ENCODE assay signal across 11 cellular contexts in genomic region chr16:1019234-1019933, GRCh38. TPM values are rescaled to one million over a fixed set of nuclear protein-coding genes. Genes with fewer than 3 reads are reported as not detected.
DNase-seq lines count a peak whose midpoint lies in the region; ATAC-seq and TF ChIP-seq lines count a peak whose summit lies in the region.
"Had no signal": no experiment of that assay in that cellular context is flagged by ENCODE, and none has a peak within 500 bp of the region (broad histone marks: within the 10 kb centered on the region; RNA-seq: fewer than 3 reads in every experiment).

No MANE protein-coding gene starts in this region.

- peaks cover 0 to 14% (median 13%) of the 10 kb centered on the region in 4 donors for H3K4me1 ChIP-seq in tibial artery

- TF ChIP-seq CTCF in tibial artery (IDR thresholded peaks at IDR 0.05) = no peak

- no peaks in the 10 kb centered on the region for H3K36me3 ChIP-seq in tibial artery

- no peak overlapping the region for H3K27ac Mint-ChIP-seq in activated T-helper 2 cell treated with anti-CD3 and anti-CD28 coated beads, Interferon-gamma antibody, Interleukin-2, Interleukin-4, amounts not matched to agents 10 μg/mL and 5 μg/mL and 100 μg/mL, durations not matched to agents 14 hours and 24 hours and 36 hours
- H3K27ac Mint-ChIP-seq: activated naive CD8-positive, alpha-beta T cell treated with anti-CD3 and anti-CD28 coated beads, Interleukin-2, amount 10 ng/mL, durations not matched to agents 7 days and 5 days had no signal

- no peak overlapping the region for H3K4me3 Mint-ChIP-seq in activated T-helper 2 cell treated with anti-CD3 and anti-CD28 coated beads, Interferon-gamma antibody, Interleukin-2, Interleukin-4, amounts not matched to agents 10 μg/mL and 5 μg/mL and 100 μg/mL, durations not matched to agents 14 hours and 24 hours and 36 hours (ENCODE audit: low read depth)
- H3K4me3 Mint-ChIP-seq: activated naive CD8-positive, alpha-beta T cell treated with anti-CD3 and anti-CD28 coated beads, Interleukin-2, amount 10 ng/mL, durations not matched to agents 7 days and 5 days had no signal

- no peaks in the 10 kb centered on the region for H3K36me3 Mint-ChIP-seq in activated T-helper 2 cell treated with anti-CD3 and anti-CD28 coated beads, Interferon-gamma antibody, Interleukin-2, Interleukin-4, amounts not matched to agents 10 μg/mL and 5 μg/mL and 100 μg/mL, durations not matched to agents 14 hours and 24 hours and 36 hours (ENCODE audit: low read depth)
- H3K36me3 Mint-ChIP-seq: activated naive CD8-positive, alpha-beta T cell treated with anti-CD3 and anti-CD28 coated beads, Interleukin-2, amount 10 ng/mL, durations not matched to agents 7 days and 5 days had no signal

- peak overlapping the region; percentile 37 to 46 for H3K4me3 ChIP-seq in tibial artery

- peaks cover 2% of the 10 kb centered on the region for H3K27me3 ChIP-seq in layer of hippocampus (ENCODE audit: control insufficient read depth, insufficient read depth, low read length)
- peaks cover 0 to 48% of the 10 kb centered on the region in 2 donors for H3K27me3 ChIP-seq in tibial artery

- ATAC-seq in GM19467 (IDR thresholded peaks at IDR 0.05; ENCODE audit: unreplicated experiment) = no peak
- no peak for ATAC-seq in GM18517 (IDR thresholded peaks at IDR 0.05; ENCODE audit: unreplicated experiment)

- no peaks in the 10 kb centered on the region for H3K9me3 ChIP-seq in tibial artery

- DNase-seq in DMS 273 (lab: John Stamatoyannopoulos, UW; ENCODE audit: unreplicated experiment) (peak; percentile 49), DMS 273 treated with DMSO at 0.1 percent for 48 hours (lab: John Stamatoyannopoulos, UW) (no peak), caudate nucleus (lab: John Stamatoyannopoulos, UW) (peak in 54 of 61 donors; percentile 20 to 86 (median 66)), tibial artery (peak in 1 of 2 donors; percentile 78)
- DNase-seq in activated T-helper 2 cell treated with anti-CD3 and anti-CD28 coated beads, Interferon-gamma antibody, Interleukin-2, Interleukin-4, amounts not matched to agents 10 μg/mL and 5 μg/mL and 100 μg/mL, durations not matched to agents 14 hours and 24 hours and 36 hours (ENCODE audit: low spot score) = no peak
- DNase-seq: activated naive CD8-positive, alpha-beta T cell treated with anti-CD3 and anti-CD28 coated beads, Interleukin-2, amount 10 ng/mL, durations not matched to agents 7 days and 5 days; stimulated activated naive CD4-positive, alpha-beta T cell treated with Interleukin-2 at 50 U/mL for 16 hours had no signal

- no peaks in the 10 kb centered on the region for H3K4me1 Mint-ChIP-seq in activated T-helper 2 cell treated with anti-CD3 and anti-CD28 coated beads, Interferon-gamma antibody, Interleukin-2, Interleukin-4, amounts not matched to agents 10 μg/mL and 5 μg/mL and 100 μg/mL, durations not matched to agents 14 hours and 24 hours and 36 hours (ENCODE audit: low read depth)
- H3K4me1 Mint-ChIP-seq: activated naive CD8-positive, alpha-beta T cell treated with anti-CD3 and anti-CD28 coated beads, Interleukin-2, amount 10 ng/mL, durations not matched to agents 7 days and 5 days had no signal

- H3K27me3 Mint-ChIP-seq in activated T-helper 2 cell treated with anti-CD3 and anti-CD28 coated beads, Interferon-gamma antibody, Interleukin-2, Interleukin-4, amounts not matched to agents 10 μg/mL and 5 μg/mL and 100 μg/mL, durations not matched to agents 14 hours and 24 hours and 36 hours (ENCODE audit: low read depth) = no peaks in the 10 kb centered on the region
- H3K27me3 Mint-ChIP-seq: activated naive CD8-positive, alpha-beta T cell treated with anti-CD3 and anti-CD28 coated beads, Interleukin-2, amount 10 ng/mL, durations not matched to agents 7 days and 5 days had no signal

- peak overlapping the region; percentile 88 for H3K27ac ChIP-seq in caudate nucleus (ENCODE audit: low read depth, low read length)
- peak overlapping the region; percentile 95 for H3K27ac ChIP-seq in layer of hippocampus (ENCODE audit: low read depth, low read length)
- peak overlapping the region; percentile 19 to 62 for H3K27ac ChIP-seq in tibial artery
- H3K27ac ChIP-seq: 22Rv1 had no signal

- intact Hi-C loops in tibial artery (cut with DNase I; ENCODE audit: low total_unique reads) = no loop called here
- intact Hi-C loops in activated T-helper 2 cell treated with anti-CD3 and anti-CD28 coated beads, Interferon-gamma antibody, Interleukin-2, Interleukin-4, amounts not matched to agents 10 μg/mL and 5 μg/mL and 100 μg/mL, durations not matched to agents 14 hours and 24 hours and 36 hours (cut with micrococcal nuclease) = no loop called here

- no peaks in the 10 kb centered on the region for H3K9me3 Mint-ChIP-seq in activated T-helper 2 cell treated with anti-CD3 and anti-CD28 coated beads, Interferon-gamma antibody, Interleukin-2, Interleukin-4, amounts not matched to agents 10 μg/mL and 5 μg/mL and 100 μg/mL, durations not matched to agents 14 hours and 24 hours and 36 hours
- H3K9me3 Mint-ChIP-seq: activated naive CD8-positive, alpha-beta T cell treated with anti-CD3 and anti-CD28 coated beads, Interleukin-2, amount 10 ng/mL, durations not matched to agents 7 days and 5 days had no signal

RNA-seq across cellular contexts. Expression of gene SOX8, which starts 37.8 kb away (rescaled TPM):
- total RNA-seq in activated T-helper 2 cell treated with anti-CD3 and anti-CD28 coated beads, Interferon-gamma antibody, Interleukin-2, Interleukin-4, amounts not matched to agents 10 μg/mL and 5 μg/mL and 100 μg/mL, durations not matched to agents 14 hours and 24 hours and 36 hours = 0.78 and 1.2 TPM in 2 replicates

RNA-seq across cellular contexts. Expression of gene LMF1, which starts 48.6 kb away (rescaled TPM):
- 14.0 and 14.3 TPM in 2 replicates for total RNA-seq in activated T-helper 2 cell treated with anti-CD3 and anti-CD28 coated beads, Interferon-gamma antibody, Interleukin-2, Interleukin-4, amounts not matched to agents 10 μg/mL and 5 μg/mL and 100 μg/mL, durations not matched to agents 14 hours and 24 hours and 36 hours

RNA-seq across cellular contexts. Expression of gene SSTR5, which starts 53.2 kb away (rescaled TPM):
- total RNA-seq in activated T-helper 2 cell treated with anti-CD3 and anti-CD28 coated beads, Interferon-gamma antibody, Interleukin-2, Interleukin-4, amounts not matched to agents 10 μg/mL and 5 μg/mL and 100 μg/mL, durations not matched to agents 14 hours and 24 hours and 36 hours = not detected in 2 replicates
- total RNA-seq: activated naive CD8-positive, alpha-beta T cell treated with anti-CD3 and anti-CD28 coated beads, Interleukin-2, amount 10 ng/mL, durations not matched to agents 7 days and 5 days had no signal

Comparison
In these comparisons a context has a peak if more than half of its experiments do, and no peak if none do; other contexts are left out.
1. DNase-seq: peak in DMS 273 (single experiment) and caudate nucleus (54 of 61); none in DMS 273 treated with DMSO at 0.1 percent for 48 hours (single experiment) and activated T-helper 2 cell treated with anti-CD3 and anti-CD28 coated beads, Interferon-gamma antibody, Interleukin-2, Interleukin-4, amounts not matched to agents 10 μg/mL and 5 μg/mL and 100 μg/mL, durations not matched to agents 14 hours and 24 hours and 36 hours (single experiment).
2. H3K27ac ChIP-seq: peak in every context shown above with its lines; median percentile 95 in layer of hippocampus; 88 in caudate nucleus; 40 in tibial artery.